26 cellular contexts compared by ENCODE assay signal in genomic region chr4:40881851-40882250, GRCh38.
"Had no signal": no experiment of that assay in that cellular context is flagged by ENCODE, and none has a peak within 500 bp of the region (broad histone marks: within the 10 kb centered on the region; RNA-seq: fewer than 3 reads in every experiment).

No MANE protein-coding gene starts in this region.

- H3K4me3 Mint-ChIP-seq: activated CD4-positive, alpha-beta memory T cell treated with anti-CD3 and anti-CD28 coated beads, Interleukin-2, amount 10 ng/mL, durations not matched to agents 7 days and 5 days; activated CD4-positive, alpha-beta T cell treated with anti-CD3 and anti-CD28 coated beads, Interleukin-2, amount 10 ng/mL, durations not matched to agents 7 days and 5 days; activated naive CD4-positive, alpha-beta T cell treated with anti-CD3 and anti-CD28 coated beads, Interleukin-2, amount 50 U/mL, for 24 hours; activated naive CD8-positive, alpha-beta T cell treated with anti-CD3 and anti-CD28 coated beads, Interleukin-2, amount 50 U/mL, for 24 hours; activated T-cell treated with anti-CD3 and anti-CD28 coated beads, Interleukin-2, amount 50 U/mL, for 24 hours; central memory CD8-positive, alpha-beta T cell; immature natural killer cell; neural progenitor cell; T-helper 2 cell treated with Interferon-gamma antibody and Interleukin-4, amounts not matched to agents 5 μg/mL and 100 μg/mL, for 36 hours had no signal

- H3K9ac ChIP-seq: neural progenitor cell had no signal

- ATAC-seq: activated naive CD8-positive, alpha-beta T cell treated with anti-CD3 and anti-CD28 coated beads, Interleukin-2, amount 50 U/mL, for 24 hours; heart left ventricle; left colon; naive thymus-derived CD8-positive, alpha-beta T cell; right cardiac atrium had no signal

- H3K4me2 ChIP-seq: neural progenitor cell had no signal

- H3K27me3 ChIP-seq: colonic mucosa, heart left ventricle, neural progenitor cell, spleen had no signal

- H3K4me1 ChIP-seq: colonic mucosa, heart left ventricle, neural progenitor cell, spleen had no signal

- H3K4me1 Mint-ChIP-seq: activated CD4-positive, alpha-beta memory T cell treated with anti-CD3 and anti-CD28 coated beads, Interleukin-2, amount 10 ng/mL, durations not matched to agents 7 days and 5 days; activated CD4-positive, alpha-beta T cell treated with anti-CD3 and anti-CD28 coated beads, Interleukin-2, amount 10 ng/mL, durations not matched to agents 7 days and 5 days; activated naive CD4-positive, alpha-beta T cell treated with anti-CD3 and anti-CD28 coated beads, Interleukin-2, amount 50 U/mL, for 24 hours; activated naive CD8-positive, alpha-beta T cell treated with anti-CD3 and anti-CD28 coated beads, Interleukin-2, amount 50 U/mL, for 24 hours; central memory CD8-positive, alpha-beta T cell; immature natural killer cell; naive thymus-derived CD8-positive, alpha-beta T cell had no signal

- H3K9me3 Mint-ChIP-seq: activated CD4-positive, alpha-beta memory T cell treated with anti-CD3 and anti-CD28 coated beads, Interleukin-2, amount 10 ng/mL, durations not matched to agents 7 days and 5 days; activated CD4-positive, alpha-beta T cell treated with anti-CD3 and anti-CD28 coated beads, Interleukin-2, amount 10 ng/mL, durations not matched to agents 7 days and 5 days; activated naive CD4-positive, alpha-beta T cell treated with anti-CD3 and anti-CD28 coated beads, Interleukin-2, amount 50 U/mL, for 24 hours; activated naive CD8-positive, alpha-beta T cell treated with anti-CD3 and anti-CD28 coated beads, Interleukin-2, amount 50 U/mL, for 24 hours; activated T-cell treated with anti-CD3 and anti-CD28 coated beads, Interleukin-2, amount 50 U/mL, for 24 hours; activated T-helper 2 cell treated with anti-CD3 and anti-CD28 coated beads, Interferon-gamma antibody, Interleukin-2, Interleukin-4, amounts not matched to agents 10 μg/mL and 5 μg/mL and 100 μg/mL, durations not matched to agents 14 hours and 24 hours and 36 hours; central memory CD8-positive, alpha-beta T cell; naive thymus-derived CD8-positive, alpha-beta T cell; neural progenitor cell; T-helper 2 cell treated with Interferon-gamma antibody and Interleukin-4, amounts not matched to agents 5 μg/mL and 100 μg/mL, for 36 hours had no signal

- H3K9me3 ChIP-seq: colonic mucosa, heart left ventricle, spleen had no signal

- H3K36me3 Mint-ChIP-seq: activated naive CD4-positive, alpha-beta T cell treated with anti-CD3 and anti-CD28 coated beads, Interleukin-2, amount 50 U/mL, for 24 hours; immature natural killer cell; naive thymus-derived CD8-positive, alpha-beta T cell had no signal

- H3K4me3 ChIP-seq: colonic mucosa, heart left ventricle, neural progenitor cell, spleen had no signal

- H3K36me3 ChIP-seq: colonic mucosa, neural progenitor cell had no signal

- H3K27ac ChIP-seq: colonic mucosa, heart left ventricle, neural progenitor cell, spleen, VCaP had no signal

- H2AFZ ChIP-seq: neural progenitor cell had no signal

- DNase-seq: activated CD4-positive, alpha-beta memory T cell treated with anti-CD3 and anti-CD28 coated beads, Interleukin-2, amount 10 ng/mL, durations not matched to agents 7 days and 5 days; activated CD4-positive, alpha-beta T cell treated with anti-CD3 and anti-CD28 coated beads for 1 hour; activated CD4-positive, alpha-beta T cell treated with anti-CD3 and anti-CD28 coated beads, Interleukin-2, amount 10 ng/mL, durations not matched to agents 7 days and 5 days; activated CD8-positive, alpha-beta memory T cell treated with anti-CD3 and anti-CD28 coated beads, Interleukin-2, amount 50 U/mL, for 48 hours; activated naive CD8-positive, alpha-beta T cell treated with anti-CD3 and anti-CD28 coated beads, Interleukin-2, amount 50 U/mL, for 24 hours; activated T-cell treated with anti-CD3 and anti-CD28 coated beads, Interleukin-2, amount 50 U/mL, for 24 hours; amygdala; colonic mucosa; effector CD8-positive, alpha-beta T cell; erythroblast; heart left ventricle; hypothalamus; immature natural killer cell; kidney; left colon; naive thymus-derived CD8-positive, alpha-beta T cell; right cardiac atrium; spleen; stimulated activated naive CD4-positive, alpha-beta T cell; T-helper 1 cell had no signal

- H3K27ac Mint-ChIP-seq: activated CD4-positive, alpha-beta memory T cell treated with anti-CD3 and anti-CD28 coated beads, Interleukin-2, amount 10 ng/mL, durations not matched to agents 7 days and 5 days; activated CD4-positive, alpha-beta T cell treated with anti-CD3 and anti-CD28 coated beads, Interleukin-2, amount 10 ng/mL, durations not matched to agents 7 days and 5 days; activated naive CD4-positive, alpha-beta T cell treated with anti-CD3 and anti-CD28 coated beads, Interleukin-2, amount 50 U/mL, for 24 hours; activated naive CD8-positive, alpha-beta T cell treated with anti-CD3 and anti-CD28 coated beads, Interleukin-2, amount 50 U/mL, for 24 hours; activated T-cell treated with anti-CD3 and anti-CD28 coated beads, Interleukin-2, amount 50 U/mL, for 24 hours; activated T-helper 2 cell treated with anti-CD3 and anti-CD28 coated beads, Interferon-gamma antibody, Interleukin-2, Interleukin-4, amounts not matched to agents 10 μg/mL and 5 μg/mL and 100 μg/mL, durations not matched to agents 14 hours and 24 hours and 36 hours; immature natural killer cell; naive thymus-derived CD8-positive, alpha-beta T cell; T-helper 2 cell treated with Interferon-gamma antibody and Interleukin-4, amounts not matched to agents 5 μg/mL and 100 μg/mL, for 36 hours had no signal
